In genomic region chr18:112015-112733, GRCh38 we compare ENCODE assay signal across 1 cellular context.
A peak's percentile ranks its signal among the peaks of the same experiment; 100 is the strongest.
TF ChIP-seq lines count a peak whose summit lies in the region.

No MANE protein-coding gene starts in this region.

TF ChIP-seq in HEK293, 187 proteins besides CTCF, POLR2A, EP300 and RAD21 (continued from another document):
- TF ChIP-seq, protein P1, sequence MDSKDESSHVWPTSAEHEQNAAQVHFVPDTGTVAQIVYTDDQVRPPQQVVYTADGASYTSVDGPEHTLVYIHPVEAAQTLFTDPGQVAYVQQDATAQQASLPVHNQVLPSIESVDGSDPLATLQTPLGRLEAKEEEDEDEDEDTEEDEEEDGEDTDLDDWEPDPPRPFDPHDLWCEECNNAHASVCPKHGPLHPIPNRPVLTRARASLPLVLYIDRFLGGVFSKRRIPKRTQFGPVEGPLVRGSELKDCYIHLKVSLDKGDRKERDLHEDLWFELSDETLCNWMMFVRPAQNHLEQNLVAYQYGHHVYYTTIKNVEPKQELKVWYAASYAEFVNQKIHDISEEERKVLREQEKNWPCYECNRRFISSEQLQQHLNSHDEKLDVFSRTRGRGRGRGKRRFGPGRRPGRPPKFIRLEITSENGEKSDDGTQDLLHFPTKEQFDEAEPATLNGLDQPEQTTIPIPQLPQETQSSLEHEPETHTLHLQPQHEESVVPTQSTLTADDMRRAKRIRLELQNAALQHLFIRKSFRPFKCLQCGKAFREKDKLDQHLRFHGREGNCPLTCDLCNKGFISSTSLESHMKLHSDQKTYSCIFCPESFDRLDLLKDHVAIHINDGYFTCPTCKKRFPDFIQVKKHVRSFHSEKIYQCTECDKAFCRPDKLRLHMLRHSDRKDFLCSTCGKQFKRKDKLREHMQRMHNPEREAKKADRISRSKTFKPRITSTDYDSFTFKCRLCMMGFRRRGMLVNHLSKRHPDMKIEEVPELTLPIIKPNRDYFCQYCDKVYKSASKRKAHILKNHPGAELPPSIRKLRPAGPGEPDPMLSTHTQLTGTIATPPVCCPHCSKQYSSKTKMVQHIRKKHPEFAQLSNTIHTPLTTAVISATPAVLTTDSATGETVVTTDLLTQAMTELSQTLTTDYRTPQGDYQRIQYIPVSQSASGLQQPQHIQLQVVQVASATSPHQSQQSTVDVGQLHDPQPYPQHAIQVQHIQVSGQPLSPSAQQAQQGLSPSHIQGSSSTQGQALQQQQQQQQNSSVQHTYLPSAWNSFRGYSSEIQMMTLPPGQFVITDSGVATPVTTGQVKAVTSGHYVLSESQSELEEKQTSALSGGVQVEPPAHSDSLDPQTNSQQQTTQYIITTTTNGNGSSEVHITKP (tag by site-specific recombination; IDR thresholded peaks at IDR 0.05): 0 out of 2 replicates have a peak, but pooled peaks have one; percentile 11
- TF ChIP-seq GLIS2 (tag by site-specific recombination; IDR thresholded peaks at IDR 0.05): peak; percentile 38; the same call in 1 of the 2 replicates
